In genomic region chr10:3154661-3155060, GRCh38 we compare ENCODE assay signal across 23 cellular contexts.
"Had no signal": no experiment of that assay in that cellular context is flagged by ENCODE, and none has a peak within 500 bp of the region (broad histone marks: within the 10 kb centered on the region; RNA-seq: fewer than 3 reads in every experiment).

No MANE protein-coding gene starts in this region.

- H3K27ac Mint-ChIP-seq: mesothelial cell of epicardium; natural killer cell; progenitor cell of endocrine pancreas; stimulated activated memory B cell treated with anti-CD40 and anti-IgM and Interleukin-4, amounts not matched to agents 10 μg/mL and 1 μg/mL and 100 μg/mL, for 72 hours; type B pancreatic cell had no signal

- H3K27me3 ChIP-seq: hepatocyte, left lung, ovary, right atrium auricular region, sigmoid colon, spleen, tibial nerve, vagina had no signal

- H3K9me3 ChIP-seq: left lung, ovary, right atrium auricular region, sigmoid colon, spleen, tibial nerve, vagina had no signal

- H3K27me3 Mint-ChIP-seq: naive B cell; progenitor cell of endocrine pancreas; stimulated activated memory B cell treated with anti-CD40 and anti-IgM and Interleukin-4, amounts not matched to agents 10 μg/mL and 1 μg/mL and 100 μg/mL, for 72 hours; stimulated activated naive CD8-positive, alpha-beta T cell treated with anti-CD3 and anti-CD28 coated beads, Interleukin-15, amount 100 ng/mL, for 72 hours; type B pancreatic cell had no signal

- H3K4me3 Mint-ChIP-seq: mesothelial cell of epicardium; natural killer cell; stimulated activated memory B cell treated with anti-CD40 and anti-IgM and Interleukin-4, amounts not matched to agents 10 μg/mL and 1 μg/mL and 100 μg/mL, for 72 hours; stimulated activated naive CD8-positive, alpha-beta T cell treated with anti-CD3 and anti-CD28 coated beads, Interleukin-15, amount 100 ng/mL, for 72 hours; type B pancreatic cell had no signal

- H3K4me1 ChIP-seq: left lung, right atrium auricular region, sigmoid colon, spleen, tibial nerve, vagina had no signal

- H3K4me1 Mint-ChIP-seq: mesothelial cell of epicardium; naive B cell; stimulated activated memory B cell treated with anti-CD40 and anti-IgM and Interleukin-4, amounts not matched to agents 10 μg/mL and 1 μg/mL and 100 μg/mL, for 72 hours had no signal

- H3K4me3 ChIP-seq: hepatocyte, left lung, lung, ovary, right atrium auricular region, sigmoid colon, spleen, tibial nerve, vagina had no signal

- H3K9me3 Mint-ChIP-seq: mesothelial cell of epicardium; naive B cell; natural killer cell; stimulated activated memory B cell treated with anti-CD40 and anti-IgM and Interleukin-4, amounts not matched to agents 10 μg/mL and 1 μg/mL and 100 μg/mL, for 72 hours; stimulated activated naive CD8-positive, alpha-beta T cell treated with anti-CD3 and anti-CD28 coated beads, Interleukin-15, amount 100 ng/mL, for 72 hours; type B pancreatic cell had no signal

- H3K36me3 ChIP-seq: ovary had no signal

- ATAC-seq: left cardiac atrium; left lung; natural killer cell; stimulated activated memory B cell treated with anti-CD40 and anti-IgM and Interleukin-4, amounts not matched to agents 10 μg/mL and 1 μg/mL and 100 μg/mL, for 72 hours; stimulated activated naive CD8-positive, alpha-beta T cell treated with anti-CD3 and anti-CD28 coated beads, Interleukin-15, amount 100 ng/mL, for 72 hours had no signal

- DNase-seq: islet precursor cell; left cardiac atrium; left lung; mesendoderm; naive B cell; natural killer cell; ovary; sigmoid colon; small intestine; spleen; stimulated activated CD4-positive, alpha-beta T cell treated with anti-CD3 and anti-CD28 coated beads, Interleukin-4, amount 100 ng/mL, for 24 hours; stimulated activated naive CD4-positive, alpha-beta T cell treated with Interleukin-2 at 50 U/mL for 16 hours; stimulated activated naive CD8-positive, alpha-beta T cell treated with anti-CD3 and anti-CD28 coated beads, Interleukin-15, amount 100 ng/mL, for 72 hours; substantia nigra had no signal

- H3K27ac ChIP-seq: hepatocyte, left lung, ovary, right atrium auricular region, sigmoid colon, spleen, tibial nerve, vagina had no signal
